1 cellular context compared by ENCODE assay signal in genomic region chr5:127958421-127959011, GRCh38.
TF ChIP-seq lines count a peak whose summit lies in the region.

No MANE protein-coding gene starts in this region.

TF ChIP-seq in A549, 52 proteins besides CTCF, POLR2A, EP300 and RAD21 (continued from another document):
- no peak for TF ChIP-seq REST (IDR thresholded peaks at IDR 0.05)
- TF ChIP-seq ZFP36 (IDR thresholded peaks at IDR 0.05; ENCODE audit: borderline replicate concordance, partially characterized antibody) = peak; percentile 13
